ENCODE assay signal across 36 cellular contexts in genomic region chr12:15244341-15244740, GRCh38. TPM values are rescaled to one million over a fixed set of nuclear protein-coding genes. Genes with fewer than 3 reads are reported as not detected.
DNase-seq lines count a peak whose midpoint lies in the region; ATAC-seq, FAIRE-seq and TF ChIP-seq lines count a peak whose summit lies in the region.
"Had no signal": no experiment of that assay in that cellular context is flagged by ENCODE, and none has a peak within 500 bp of the region (broad histone marks: within the 10 kb centered on the region; RNA-seq: fewer than 3 reads in every experiment).

No MANE protein-coding gene starts in this region.

- H3K9me3 Mint-ChIP-seq in activated CD4-positive, alpha-beta memory T cell treated with anti-CD3 and anti-CD28 coated beads, Interleukin-2, amount 10 ng/mL, durations not matched to agents 7 days and 5 days = no peaks in the 10 kb centered on the region
- H3K9me3 Mint-ChIP-seq: activated CD4-positive, alpha-beta T cell treated with anti-CD3 and anti-CD28 coated beads, Interleukin-2, amount 10 ng/mL, durations not matched to agents 7 days and 5 days; activated T-cell treated with anti-CD3 and anti-CD28 coated beads, Interleukin-2, amount 50 U/mL, for 24 hours; HFFc6; type B pancreatic cell had no signal

- H3K27me3 Mint-ChIP-seq in activated CD4-positive, alpha-beta memory T cell treated with anti-CD3 and anti-CD28 coated beads, Interleukin-2, amount 10 ng/mL, durations not matched to agents 7 days and 5 days = peaks cover 39% of the 10 kb centered on the region

- H3K4me3 ChIP-seq in stomach = no peak overlapping the region
- H3K4me3 ChIP-seq: cardiac muscle cell, colonic mucosa, hepatocyte, lung had no signal

- H3K4me3 Mint-ChIP-seq in activated CD4-positive, alpha-beta memory T cell treated with anti-CD3 and anti-CD28 coated beads, Interleukin-2, amount 10 ng/mL, durations not matched to agents 7 days and 5 days = no peak overlapping the region
- H3K4me3 Mint-ChIP-seq: activated B cell treated with CpG ODN at 0.5 μM for 24 hours; activated CD4-positive, alpha-beta T cell treated with anti-CD3 and anti-CD28 coated beads, Interleukin-2, amount 10 ng/mL, durations not matched to agents 7 days and 5 days; activated naive CD8-positive, alpha-beta T cell treated with anti-CD3 and anti-CD28 coated beads, Interleukin-2, amount 50 U/mL, for 24 hours; activated T-cell treated with anti-CD3 and anti-CD28 coated beads, Interleukin-2, amount 50 U/mL, for 24 hours; HFFc6; IgD-negative memory B cell; naive thymus-derived CD8-positive, alpha-beta T cell; stimulated activated memory B cell treated with anti-CD40 and anti-IgM and Interleukin-4, amounts not matched to agents 10 μg/mL and 1 μg/mL and 100 μg/mL, for 72 hours; type B pancreatic cell had no signal

- no peaks in the 10 kb centered on the region for H3K36me3 ChIP-seq in stomach
- H3K36me3 ChIP-seq: cardiac muscle cell, colonic mucosa had no signal

- POLR2A ChIA-PET in activated CD4-positive, alpha-beta memory T cell treated with anti-CD3 and anti-CD28 coated beads, Interleukin-2, amount 10 ng/mL, durations not matched to agents 7 days and 5 days (lab: Charles Lee) = no interaction called here

- TF ChIP-seq POLR2A in stomach (IDR thresholded peaks at IDR 0.05) = no peak

- no peaks in the 10 kb centered on the region for H3K4me1 Mint-ChIP-seq in activated CD4-positive, alpha-beta memory T cell treated with anti-CD3 and anti-CD28 coated beads, Interleukin-2, amount 10 ng/mL, durations not matched to agents 7 days and 5 days
- H3K4me1 Mint-ChIP-seq: activated B cell treated with CpG ODN at 0.5 μM for 24 hours; activated CD4-positive, alpha-beta T cell treated with anti-CD3 and anti-CD28 coated beads, Interleukin-2, amount 10 ng/mL, durations not matched to agents 7 days and 5 days; activated naive CD8-positive, alpha-beta T cell treated with anti-CD3 and anti-CD28 coated beads, Interleukin-2, amount 50 U/mL, for 24 hours; IgD-negative memory B cell; naive thymus-derived CD8-positive, alpha-beta T cell; stimulated activated memory B cell treated with anti-CD40 and anti-IgM and Interleukin-4, amounts not matched to agents 10 μg/mL and 1 μg/mL and 100 μg/mL, for 72 hours had no signal

- intact Hi-C loops in stomach (cut with DNase I; ENCODE audit: low total_unique reads) = no loop called here

- H3K4me1 ChIP-seq in stomach = peaks cover 0 to 8% (median 0%) of the 10 kb centered on the region in 4 donors
- H3K4me1 ChIP-seq: Caco-2, colonic mucosa had no signal

- H3K27me3 ChIP-seq in stomach = peaks cover 0 to 4% (median 0%) of the 10 kb centered on the region in 3 donors
- H3K27me3 ChIP-seq: cardiac muscle cell, colonic mucosa had no signal

- DNase-seq in DMS153 treated with DMSO at 0.1 percent for 48 hours (lab: John Stamatoyannopoulos, UW; ENCODE audit: unreplicated experiment) (peak; percentile 24), DMS79 (lab: John Stamatoyannopoulos, UW) (peak; percentile 48), NCI-H69 (lab: John Stamatoyannopoulos, UW) (peak; percentile 70), stomach (no peak)
- DNase-seq in activated CD4-positive, alpha-beta memory T cell treated with anti-CD3 and anti-CD28 coated beads, Interleukin-2, amount 10 ng/mL, durations not matched to agents 7 days and 5 days = no peak
- DNase-seq: activated B cell treated with CpG ODN at 0.5 μM for 24 hours; activated CD4-positive, alpha-beta T cell treated with anti-CD3 and anti-CD28 coated beads, Interleukin-2, amount 10 ng/mL, durations not matched to agents 7 days and 5 days; activated gamma-delta T cell treated with Interleukin-2 at 50 U/mL for 16 hours; activated naive CD8-positive, alpha-beta T cell treated with anti-CD3 and anti-CD28 coated beads, Interleukin-2, amount 50 U/mL, for 24 hours; activated T-cell treated with anti-CD3 and anti-CD28 coated beads, Interleukin-2, amount 50 U/mL, for 24 hours; C1 segment of cervical spinal cord; Caco-2; colonic mucosa; effector CD4-positive, alpha-beta T cell; HFFc6; naive thymus-derived CD8-positive, alpha-beta T cell; NCI-H1105; NCI-H2171 treated with DMSO at 0.1 percent for 48 hours; NCI-H526 treated with DMSO at 0.1 percent for 48 hours; SK-N-SH; substantia nigra had no signal

- no peak for ATAC-seq in GM19351 (IDR thresholded peaks at IDR 0.05; ENCODE audit: unreplicated experiment)
- ATAC-seq: activated naive CD8-positive, alpha-beta T cell treated with anti-CD3 and anti-CD28 coated beads, Interleukin-2, amount 50 U/mL, for 24 hours; naive thymus-derived CD8-positive, alpha-beta T cell; stimulated activated memory B cell treated with anti-CD40 and anti-IgM and Interleukin-4, amounts not matched to agents 10 μg/mL and 1 μg/mL and 100 μg/mL, for 72 hours had no signal

- peaks cover 0 to 9% (median 4%) of the 10 kb centered on the region in 4 donors for H3K9me3 ChIP-seq in stomach
- H3K9me3 ChIP-seq: Caco-2, colonic mucosa, SK-N-SH had no signal

- no peak overlapping the region for H3K27ac ChIP-seq in stomach
- H3K27ac ChIP-seq: cardiac muscle cell, colonic mucosa, hepatocyte, RWPE1 had no signal

- no peak overlapping the region for H3K27ac Mint-ChIP-seq in activated CD4-positive, alpha-beta memory T cell treated with anti-CD3 and anti-CD28 coated beads, Interleukin-2, amount 10 ng/mL, durations not matched to agents 7 days and 5 days
- H3K27ac Mint-ChIP-seq: activated B cell treated with CpG ODN at 0.5 μM for 24 hours; activated CD4-positive, alpha-beta T cell treated with anti-CD3 and anti-CD28 coated beads, Interleukin-2, amount 10 ng/mL, durations not matched to agents 7 days and 5 days; activated naive CD8-positive, alpha-beta T cell treated with anti-CD3 and anti-CD28 coated beads, Interleukin-2, amount 50 U/mL, for 24 hours; activated T-cell treated with anti-CD3 and anti-CD28 coated beads, Interleukin-2, amount 50 U/mL, for 24 hours; HFFc6; IgD-negative memory B cell; stimulated activated memory B cell treated with anti-CD40 and anti-IgM and Interleukin-4, amounts not matched to agents 10 μg/mL and 1 μg/mL and 100 μg/mL, for 72 hours; type B pancreatic cell had no signal

- no peak for TF ChIP-seq CTCF in stomach (IDR thresholded peaks at IDR 0.05)

- no peaks in the 10 kb centered on the region for H3K36me3 Mint-ChIP-seq in activated CD4-positive, alpha-beta memory T cell treated with anti-CD3 and anti-CD28 coated beads, Interleukin-2, amount 10 ng/mL, durations not matched to agents 7 days and 5 days (ENCODE audit: low read depth)
- H3K36me3 Mint-ChIP-seq: stimulated activated memory B cell treated with anti-CD40 and anti-IgM and Interleukin-4, amounts not matched to agents 10 μg/mL and 1 μg/mL and 100 μg/mL, for 72 hours had no signal

- 39 to 60% (median 52%) methylated on average over 2 of the region's 2 CpGs for WGBS in stomach, 5 donors

- CTCF ChIA-PET in activated CD4-positive, alpha-beta memory T cell treated with anti-CD3 and anti-CD28 coated beads, Interleukin-2, amount 10 ng/mL, durations not matched to agents 7 days and 5 days (lab: Charles Lee) = no interaction called here

- TF ChIP-seq EP300 in stomach (IDR thresholded peaks at IDR 0.05) = no peak

- FAIRE-seq in islet of Langerhans (lab: Jason Lieb, UNC) = peak; percentile 98
- FAIRE-seq: astrocyte, GM18507, H1 had no signal

RNA-seq across cellular contexts. Expression of gene RERG, which starts 23.1 kb away (rescaled TPM):
- not detected for total RNA-seq in activated CD4-positive, alpha-beta memory T cell treated with anti-CD3 and anti-CD28 coated beads, Interleukin-2, amount 10 ng/mL, durations not matched to agents 7 days and 5 days
- total RNA-seq in stomach = 10 to 100 TPM in 4 of 5 donors, not detected in 1; 20.3 to 48.7 (median 34.5) TPM
- polyA plus RNA-seq in stomach = 1 to 10 TPM; 3.1 to 5.2 (median 3.7) TPM
- total RNA-seq: activated B cell treated with CpG ODN at 0.5 μM for 24 hours, Caco-2, HFFc6, HT-29, mononuclear cell, osteoblast had no signal
- polyA plus RNA-seq: IgD-negative memory B cell; naive thymus-derived CD8-positive, alpha-beta T cell had no signal

Comparison
In these comparisons a context has a peak if more than half of its experiments do, and no peak if none do; other contexts are left out.
1. DNase-seq: peak in DMS153 treated with DMSO at 0.1 percent for 48 hours (single experiment), DMS79 (single experiment) and NCI-H69 (single experiment); none in activated CD4-positive, alpha-beta memory T cell treated with anti-CD3 and anti-CD28 coated beads, Interleukin-2, amount 10 ng/mL, durations not matched to agents 7 days and 5 days (single experiment) and stomach (single experiment).